9 cellular contexts compared by ENCODE assay signal in genomic region chr2:30240162-30240696, GRCh38. TPM values are rescaled to one million over a fixed set of nuclear protein-coding genes. Genes with fewer than 3 reads are reported as not detected.
DNase-seq lines count a peak whose midpoint lies in the region; ATAC-seq and TF ChIP-seq lines count a peak whose summit lies in the region.
"Had no signal": no experiment of that assay in that cellular context is flagged by ENCODE, and none has a peak within 500 bp of the region (broad histone marks: within the 10 kb centered on the region; RNA-seq: fewer than 3 reads in every experiment).

No MANE protein-coding gene starts in this region.

- no peak overlapping the region for H3K4me3 Mint-ChIP-seq in chondrocyte (ENCODE audit: unreplicated experiment)

- DNase-seq in activated CD8-positive, alpha-beta memory T cell treated with anti-CD3 and anti-CD28 coated beads for 24 hours: peak; percentile 65
- DNase-seq in activated CD8-positive, alpha-beta memory T cell treated with anti-CD3 and anti-CD28 coated beads, Interleukin-2, amount 50 U/mL, for 4 hours: no peak
- DNase-seq in chondrocyte (ENCODE audit: low spot score) (no peak), medulla oblongata (ENCODE audit: extremely low spot score) (peak; percentile 22), thyroid gland (no peak), left lobe of liver (ENCODE audit: low spot score) (no peak), NCI-H128 (lab: John Stamatoyannopoulos, UW; ENCODE audit: unreplicated experiment) (no peak)
- DNase-seq: effector CD8-positive, alpha-beta T cell had no signal

- no peak for TF ChIP-seq POLR2A in thyroid gland (IDR thresholded peaks at IDR 0.05)

- no peaks in the 10 kb centered on the region for H3K9me3 Mint-ChIP-seq in chondrocyte (ENCODE audit: low read depth)

- no peaks in the 10 kb centered on the region for H3K27me3 ChIP-seq in thyroid gland

- H3K27ac Mint-ChIP-seq in chondrocyte (ENCODE audit: unreplicated experiment): peak overlapping the region; percentile 64

- no peaks in the 10 kb centered on the region for H3K27me3 Mint-ChIP-seq in chondrocyte (ENCODE audit: low read depth)

- TF ChIP-seq CTCF in chondrocyte (IDR thresholded peaks at IDR 0.05): no peak
- TF ChIP-seq CTCF in thyroid gland (IDR thresholded peaks at IDR 0.05): no peak

- H3K36me3 ChIP-seq in thyroid gland: peaks cover 4 to 22% of the 10 kb centered on the region in 2 donors

- no peaks in the 10 kb centered on the region for H3K9me3 ChIP-seq in thyroid gland

- intact Hi-C loops in thyroid gland (cut with DNase I): no loop called here

- peak overlapping the region; percentile 8 to 66 (median 52) for H3K27ac ChIP-seq in thyroid gland

- H3K36me3 Mint-ChIP-seq in chondrocyte (ENCODE audit: low read depth): peaks cover 33% of the 10 kb centered on the region

- ATAC-seq in left lobe of liver: no peak
- no peak for ATAC-seq in GM19397 (IDR thresholded peaks at IDR 0.05; ENCODE audit: unreplicated experiment)

- H3K4me3 ChIP-seq in thyroid gland (replicated peaks in 1 of 3): no peak overlapping the region

- H3K4me1 Mint-ChIP-seq in chondrocyte (ENCODE audit: low read depth): peaks cover 54% of the 10 kb centered on the region

- 76 to 81% methylated on average over 8 of the region's 8 CpGs for WGBS in thyroid gland, 2 donors

- peaks cover 13 to 75% of the 10 kb centered on the region in 2 donors for H3K4me1 ChIP-seq in thyroid gland

RNA-seq across cellular contexts. Expression of gene LBH, which starts 8.9 kb away (rescaled TPM):
- total RNA-seq in chondrocyte (88.6 to 96.6 TPM (median 88.8 TPM) in 3 replicates), thyroid gland (100 to 1,000 TPM; 104 to 206 (median 126) TPM), left lobe of liver (7.6 TPM)

Comparison
In these comparisons a context has a peak if more than half of its experiments do, and no peak if none do; other contexts are left out.
1. DNase-seq: peak in activated CD8-positive, alpha-beta memory T cell treated with anti-CD3 and anti-CD28 coated beads for 24 hours (single experiment) and medulla oblongata (single experiment); none in activated CD8-positive, alpha-beta memory T cell treated with anti-CD3 and anti-CD28 coated beads, Interleukin-2, amount 50 U/mL, for 4 hours (single experiment), chondrocyte (single experiment), thyroid gland (0 of 2), left lobe of liver (single experiment) and NCI-H128 (single experiment).
2. RNA of gene LBH, which starts 8.9 kb away (total RNA-seq): 104 to 206 TPM in thyroid gland and 88.6 to 96.6 TPM in chondrocyte; 7.6 TPM in left lobe of liver (single experiment); every median in the first group is over 10 times any median in the second.